ENCODE assay signal across 8 cellular contexts in the genomic region with DNA sequence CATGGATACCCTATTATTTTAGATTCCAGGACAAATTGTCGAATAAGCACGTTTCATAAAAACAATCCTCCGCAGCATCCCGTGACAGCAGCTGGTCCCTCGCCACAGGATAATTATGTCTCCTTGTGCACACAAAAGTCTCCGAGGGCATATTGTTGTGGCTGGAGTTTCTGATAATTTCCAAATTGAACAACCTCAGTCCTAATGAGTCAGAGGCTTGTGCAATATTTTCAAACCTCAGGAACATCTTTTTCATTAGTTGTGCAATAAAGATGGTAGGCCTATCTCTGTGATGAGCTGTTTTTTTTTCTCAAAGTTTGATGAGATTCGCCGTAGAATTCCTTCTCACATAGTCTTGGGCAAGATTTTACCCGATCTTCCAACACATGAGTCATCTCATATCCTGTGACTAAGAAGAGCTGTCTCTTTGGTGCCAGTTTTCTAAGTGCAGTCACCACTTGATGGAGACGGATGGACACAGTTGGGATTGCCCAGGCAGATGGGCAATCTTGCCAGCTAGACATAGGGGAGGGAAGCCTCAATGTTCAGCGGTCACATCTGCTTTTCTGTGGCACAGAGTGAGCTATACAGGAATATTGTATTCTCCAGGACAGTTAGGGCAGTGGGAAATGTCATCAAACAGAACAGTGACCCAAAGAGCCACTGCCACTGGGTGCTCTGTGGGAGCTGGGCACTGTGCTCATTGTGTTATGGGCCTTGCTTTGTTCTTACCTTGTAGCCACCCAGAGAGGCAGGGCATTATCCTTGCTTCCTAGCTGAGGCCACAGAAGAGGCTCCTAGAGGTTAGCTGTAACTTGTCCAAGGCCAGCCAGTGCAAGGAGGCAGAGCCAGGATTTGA. TPM values are rescaled to one million over a fixed set of nuclear protein-coding genes. Genes with fewer than 3 reads are reported as not detected.
A peak's percentile ranks its signal among the peaks of the same experiment; 100 is the strongest.
DNase-seq lines count a peak whose midpoint lies in the region; ATAC-seq and TF ChIP-seq lines count a peak whose summit lies in the region.

No MANE protein-coding gene starts in this region.

- intact Hi-C loops in sigmoid colon (cut with DNase I) = no loop called here
- intact Hi-C loops in activated CD4-positive, alpha-beta T cell treated with anti-CD3 and anti-CD28 coated beads, Interleukin-2, amount 10 ng/mL, durations not matched to agents 24 days and 14 days (cut with micrococcal nuclease) = loop anchor here (10.0 kb wide), 1 partner anchor 96 kb away; a partner anchor contains a TSS

- CTCF ChIA-PET in RWPE1 (lab: Yijun Ruan, JAX) = interaction anchor here (0.6 to 1.7 kb wide), 9 partner anchors 11 to 200 kb away, joined by 3 to 14 read pairs (median 4); no protein-coding TSS in a partner anchor

- WGBS in sigmoid colon, 2 donors = 76 to 78% methylated on average over 11 of the region's 11 CpGs

- H3K9me3 ChIP-seq in sigmoid colon = no peaks in the 10 kb centered on the region

- peak overlapping the region; percentile 98 for H3K27ac ChIP-seq in RWPE1
- H3K27ac ChIP-seq in sigmoid colon = peak overlapping the region; percentile 47 to 72 (median 53)

- no peak for TF ChIP-seq POLR2A in sigmoid colon (IDR thresholded peaks at IDR 0.05)

- H3K27me3 ChIP-seq in sigmoid colon = no peaks in the 10 kb centered on the region

- H3K4me3 Mint-ChIP-seq in activated CD4-positive, alpha-beta T cell treated with anti-CD3 and anti-CD28 coated beads, Interleukin-2, amount 10 ng/mL, durations not matched to agents 24 days and 14 days = no peak overlapping the region

- POLR2A ChIA-PET in RWPE1 (lab: Yijun Ruan, JAX; ENCODE audit: low non-redundant PET) = interaction anchor here (0.6 to 1.1 kb wide), 3 partner anchors 22 to 761 kb away, joined by 4 read pairs; no protein-coding TSS in a partner anchor

- H3K27ac Mint-ChIP-seq in activated CD4-positive, alpha-beta T cell treated with anti-CD3 and anti-CD28 coated beads, Interleukin-2, amount 10 ng/mL, durations not matched to agents 24 days and 14 days = no peak overlapping the region

- no peak for ATAC-seq in HG03108 (IDR thresholded peaks at IDR 0.05; ENCODE audit: unreplicated experiment)

- DNase-seq in GM03348 (ENCODE audit: low spot score) (peak; percentile 88), RWPE1 (ENCODE audit: low spot score) (peak; percentile 98), foreskin fibroblast (peak; percentile 96), sigmoid colon (no peak)
- no peak for DNase-seq in activated CD4-positive, alpha-beta T cell treated with anti-CD3 and anti-CD28 coated beads, Interleukin-2, amount 10 ng/mL, durations not matched to agents 24 days and 14 days
- no peak for DNase-seq in stimulated activated naive CD4-positive, alpha-beta T cell (lab: John Stamatoyannopoulos, UW)
- DNase-seq in effector CD8-positive, alpha-beta T cell (lab: John Stamatoyannopoulos, UW) = no peak

- peaks cover 0 to 28% (median 24%) of the 10 kb centered on the region in 4 donors for H3K4me1 ChIP-seq in sigmoid colon

- H3K36me3 Mint-ChIP-seq in activated CD4-positive, alpha-beta T cell treated with anti-CD3 and anti-CD28 coated beads, Interleukin-2, amount 10 ng/mL, durations not matched to agents 24 days and 14 days (ENCODE audit: low read depth) = no peaks in the 10 kb centered on the region

- peaks cover 29% of the 10 kb centered on the region for H3K27me3 Mint-ChIP-seq in activated CD4-positive, alpha-beta T cell treated with anti-CD3 and anti-CD28 coated beads, Interleukin-2, amount 10 ng/mL, durations not matched to agents 24 days and 14 days

- H3K36me3 ChIP-seq in sigmoid colon = no peaks in the 10 kb centered on the region

- no peaks in the 10 kb centered on the region for H3K9me3 Mint-ChIP-seq in activated CD4-positive, alpha-beta T cell treated with anti-CD3 and anti-CD28 coated beads, Interleukin-2, amount 10 ng/mL, durations not matched to agents 24 days and 14 days

- TF ChIP-seq CTCF in RWPE1 (conservative IDR thresholded peaks at IDR 0.05; ENCODE audit: low read depth) (no peak), foreskin fibroblast (IDR thresholded peaks at IDR 0.05; ENCODE audit: low read depth, low read length) (no peak), sigmoid colon (IDR thresholded peaks at IDR 0.05) (no peak)

- no peaks in the 10 kb centered on the region for H3K4me1 Mint-ChIP-seq in activated CD4-positive, alpha-beta T cell treated with anti-CD3 and anti-CD28 coated beads, Interleukin-2, amount 10 ng/mL, durations not matched to agents 24 days and 14 days

- H3K4me3 ChIP-seq in foreskin fibroblast (ENCODE audit: low read depth in 1 of 2, low read length in 2 of 2) (no peak overlapping the region), sigmoid colon (no peak overlapping the region)

- peak in 2 of 4 donors; percentile 22 to 45 for TF ChIP-seq EP300 in sigmoid colon (IDR thresholded peaks at IDR 0.05)

RNA-seq across cellular contexts. Expression of a gene that starts 7.8 kb away (rescaled TPM):
- total RNA-seq in sigmoid colon = 100 to 1,000 TPM; 119 to 162 (median 127) TPM
- polyA plus RNA-seq in sigmoid colon = 10 to 100 TPM; 22.7 to 43.8 (median 36.0) TPM
- total RNA-seq in activated CD4-positive, alpha-beta T cell treated with anti-CD3 and anti-CD28 coated beads, Interleukin-2, amount 10 ng/mL, durations not matched to agents 24 days and 14 days = not detected in 2 replicates

RNA-seq across cellular contexts. Expression of a gene that starts 14.7 kb away (rescaled TPM):
- total RNA-seq in sigmoid colon = 1 to 10 TPM in 1 of 4 donors, not detected in 3; 1.1 TPM
- not detected for polyA plus RNA-seq in sigmoid colon
- total RNA-seq in activated CD4-positive, alpha-beta T cell treated with anti-CD3 and anti-CD28 coated beads, Interleukin-2, amount 10 ng/mL, durations not matched to agents 24 days and 14 days = not detected in 2 replicates

Comparison
In these comparisons a context has a peak if more than half of its experiments do, and no peak if none do; other contexts are left out.
1. DNase-seq: peak in GM03348 (single experiment), RWPE1 (single experiment) and foreskin fibroblast (2 of 2); none in sigmoid colon (single experiment), activated CD4-positive, alpha-beta T cell treated with anti-CD3 and anti-CD28 coated beads, Interleukin-2, amount 10 ng/mL, durations not matched to agents 24 days and 14 days (single experiment), stimulated activated naive CD4-positive, alpha-beta T cell (0 of 6) and effector CD8-positive, alpha-beta T cell (single experiment).
2. RNA of a gene that starts 7.8 kb away (total RNA-seq): 119 to 162 TPM in sigmoid colon; not detected in activated CD4-positive, alpha-beta T cell treated with anti-CD3 and anti-CD28 coated beads, Interleukin-2, amount 10 ng/mL, durations not matched to agents 24 days and 14 days; every median in the first group is over 100 times any median in the second.